Comparison of ENCODE assay signal across 30 cellular contexts in the genomic region with DNA sequence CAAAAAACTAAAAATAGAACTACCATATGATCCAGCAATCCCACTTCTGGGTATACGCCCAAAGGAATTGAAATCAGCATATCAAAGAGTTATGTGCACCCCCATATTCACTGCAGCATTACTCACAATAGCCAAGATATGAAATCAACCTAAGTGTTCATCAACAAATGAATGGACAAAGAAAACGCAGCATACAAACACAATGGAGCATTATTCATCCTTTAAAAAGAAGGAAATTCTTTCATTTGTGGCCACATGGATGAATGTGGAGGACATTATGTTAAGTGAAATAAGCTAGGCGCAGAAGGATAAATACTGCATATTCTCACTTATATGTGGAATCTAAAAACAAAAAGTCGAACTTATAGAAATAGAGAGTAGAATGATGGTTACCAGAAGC.
"Had no signal": no experiment of that assay in that cellular context is flagged by ENCODE, and none has a peak within 500 bp of the region (broad histone marks: within the 10 kb centered on the region; RNA-seq: fewer than 3 reads in every experiment).

No MANE protein-coding gene starts in this region.

- H3K4me3 Mint-ChIP-seq: activated CD4-positive, alpha-beta T cell treated with anti-CD3 and anti-CD28 coated beads, Interleukin-2, amount 10 ng/mL, durations not matched to agents 24 days and 14 days; activated CD8-positive, alpha-beta T cell treated with anti-CD3 and anti-CD28 coated beads for 36 hours; activated naive CD4-positive, alpha-beta T cell treated with anti-CD3 and anti-CD28 coated beads, Interleukin-2, amount 50 U/mL, for 24 hours; activated naive CD8-positive, alpha-beta T cell treated with anti-CD3 and anti-CD28 coated beads, Interleukin-2, amount 10 ng/mL, durations not matched to agents 7 days and 5 days; activated T-cell treated with anti-CD3 and anti-CD28 coated beads, Interleukin-2, amount 50 U/mL, for 72 hours; activated T-helper 17 cell treated with anti-CD3 and anti-CD28 coated beads, Interleukin-2, amount 50 U/mL, for 72 hours had no signal

- H3K27me3 ChIP-seq: body of pancreas, breast epithelium, Peyer's patch had no signal

- H3K36me3 Mint-ChIP-seq: activated naive CD4-positive, alpha-beta T cell treated with anti-CD3 and anti-CD28 coated beads, Interleukin-2, amount 50 U/mL, for 24 hours had no signal

- H3K36me3 ChIP-seq: breast epithelium, Peyer's patch had no signal

- H3K9me3 ChIP-seq: body of pancreas, breast epithelium, Peyer's patch had no signal

- H3K4me1 ChIP-seq: body of pancreas, breast epithelium had no signal

- H3K27ac ChIP-seq: body of pancreas, breast epithelium, Peyer's patch, RWPE1 had no signal

- ATAC-seq: activated CD8-positive, alpha-beta T cell treated with anti-CD3 and anti-CD28 coated beads for 36 hours; activated T-cell treated with anti-CD3 and anti-CD28 coated beads, Interleukin-2, amount 50 U/mL, for 72 hours; activated T-helper 17 cell treated with anti-CD3 and anti-CD28 coated beads, Interleukin-2, amount 50 U/mL, for 72 hours; body of pancreas; PC-3; Right ventricle myocardium inferior had no signal

- H3K27me3 Mint-ChIP-seq: activated naive CD4-positive, alpha-beta T cell treated with anti-CD3 and anti-CD28 coated beads, Interleukin-2, amount 50 U/mL, for 24 hours; activated T-helper 17 cell treated with anti-CD3 and anti-CD28 coated beads, Interleukin-2, amount 50 U/mL, for 72 hours had no signal

- H3K4me3 ChIP-seq: body of pancreas, breast epithelium, Peyer's patch had no signal

- DNase-seq: activated CD4-positive, alpha-beta T cell treated with anti-CD3 and anti-CD28 coated beads, Interleukin-2, amount 10 ng/mL, durations not matched to agents 24 days and 14 days; activated CD4-positive, alpha-beta T cell treated with anti-CD3 and anti-CD28 coated beads, Interleukin-2, amount 50 U/mL, for 4 hours; activated CD8-positive, alpha-beta T cell treated with anti-CD3 and anti-CD28 coated beads for 36 hours; activated effector memory CD4-positive, alpha-beta T cell treated with anti-CD3 and anti-CD28 coated beads, Interleukin-2, amount 50 U/mL, for 16 hours; activated naive CD4-positive, alpha-beta T cell; activated naive CD8-positive, alpha-beta T cell treated with anti-CD3 and anti-CD28 coated beads, Interleukin-2, amount 10 ng/mL, durations not matched to agents 7 days and 5 days; activated T-cell treated with anti-CD3 and anti-CD28 coated beads, Interleukin-2, amount 50 U/mL, for 1 hour; activated T-cell treated with anti-CD3 and anti-CD28 coated beads, Interleukin-2, amount 50 U/mL, for 72 hours; body of pancreas; KG1; MM.1S; MV-4-11; NCI-H1092; NCI-H1436 treated with DMSO at 0.1 percent for 48 hours; NCI-H1694 treated with DMSO at 0.1 percent for 48 hours; NCI-H2029; NCI-H345; NCI-H524 treated with DMSO at 0.1 percent for 48 hours; PC-3; Peyer's patch; SIG-M5; SW 1271; T-helper 1 cell; T-helper 2 cell; T1000 had no signal

- H3K27ac Mint-ChIP-seq: activated CD4-positive, alpha-beta T cell treated with anti-CD3 and anti-CD28 coated beads, Interleukin-2, amount 10 ng/mL, durations not matched to agents 24 days and 14 days; activated CD8-positive, alpha-beta T cell treated with anti-CD3 and anti-CD28 coated beads for 36 hours; activated naive CD4-positive, alpha-beta T cell treated with anti-CD3 and anti-CD28 coated beads, Interleukin-2, amount 50 U/mL, for 24 hours; activated naive CD8-positive, alpha-beta T cell treated with anti-CD3 and anti-CD28 coated beads, Interleukin-2, amount 10 ng/mL, durations not matched to agents 7 days and 5 days; activated T-cell treated with anti-CD3 and anti-CD28 coated beads, Interleukin-2, amount 50 U/mL, for 72 hours; activated T-helper 17 cell treated with anti-CD3 and anti-CD28 coated beads, Interleukin-2, amount 50 U/mL, for 72 hours had no signal

- H3K4me1 Mint-ChIP-seq: activated naive CD4-positive, alpha-beta T cell treated with anti-CD3 and anti-CD28 coated beads, Interleukin-2, amount 50 U/mL, for 24 hours had no signal

- H3K9me3 Mint-ChIP-seq: activated CD4-positive, alpha-beta T cell treated with anti-CD3 and anti-CD28 coated beads, Interleukin-2, amount 10 ng/mL, durations not matched to agents 24 days and 14 days; activated CD8-positive, alpha-beta T cell treated with anti-CD3 and anti-CD28 coated beads for 36 hours; activated naive CD4-positive, alpha-beta T cell treated with anti-CD3 and anti-CD28 coated beads, Interleukin-2, amount 50 U/mL, for 24 hours; activated naive CD8-positive, alpha-beta T cell treated with anti-CD3 and anti-CD28 coated beads, Interleukin-2, amount 10 ng/mL, durations not matched to agents 7 days and 5 days; activated T-cell treated with anti-CD3 and anti-CD28 coated beads, Interleukin-2, amount 50 U/mL, for 72 hours; activated T-helper 17 cell treated with anti-CD3 and anti-CD28 coated beads, Interleukin-2, amount 50 U/mL, for 72 hours had no signal
